In the genomic region with DNA sequence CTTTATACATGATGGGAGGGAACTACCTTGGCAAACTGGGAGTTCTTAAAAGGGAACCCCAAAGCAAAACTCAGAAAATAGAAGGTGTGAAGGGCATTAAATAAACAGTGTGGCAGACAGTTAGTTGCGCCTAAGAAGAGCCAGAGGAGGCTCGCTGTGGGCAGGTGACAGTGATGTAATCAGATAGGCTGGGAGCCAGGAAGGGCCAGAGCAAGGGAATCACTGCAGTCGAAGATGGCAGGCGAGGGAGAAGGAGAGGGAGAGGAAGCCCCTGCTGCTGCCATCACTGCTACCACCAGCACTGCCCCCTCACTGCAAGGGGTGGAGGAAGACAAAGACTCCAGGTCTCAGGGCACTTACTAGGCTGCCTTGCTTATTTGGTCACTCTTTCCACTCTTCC, we compare ENCODE assay signal across 1 cellular context.
TF ChIP-seq lines count a peak whose summit lies in the region.

No MANE protein-coding gene starts in this region.

TF ChIP-seq in GM23338, 12 proteins besides CTCF, POLR2A, EP300 and RAD21 (continued from another document):
- no peak for TF ChIP-seq ETS1 (IDR thresholded peaks at IDR 0.05)
